24 cellular contexts compared by ENCODE assay signal in the genomic region with DNA sequence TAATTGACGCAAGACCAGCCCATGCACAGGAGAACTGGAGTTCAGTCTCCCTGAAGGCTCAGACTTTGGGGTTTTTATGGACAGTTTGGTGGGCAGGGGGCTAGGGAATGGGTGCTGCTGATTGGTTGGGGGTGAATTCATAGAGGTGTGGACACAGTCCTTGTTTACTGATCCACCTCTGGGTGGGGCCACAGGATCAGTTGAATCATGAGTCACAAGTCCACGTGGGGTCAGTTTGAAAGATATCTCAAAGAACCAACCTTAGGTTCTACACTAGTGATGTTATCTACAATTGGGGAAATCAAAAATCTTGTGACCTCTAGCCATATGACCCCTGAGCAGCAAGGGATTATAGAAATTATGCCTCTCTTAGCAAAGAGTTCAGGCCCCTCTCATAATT.
DNase-seq lines count a peak whose midpoint lies in the region; ATAC-seq, FAIRE-seq and TF ChIP-seq lines count a peak whose summit lies in the region.
"Had no signal": no experiment of that assay in that cellular context is flagged by ENCODE, and none has a peak within 500 bp of the region (broad histone marks: within the 10 kb centered on the region; RNA-seq: fewer than 3 reads in every experiment).

No MANE protein-coding gene starts in this region.

- ATAC-seq in mucosa of descending colon (peak; percentile 61), thoracic aorta (ENCODE audit: insufficient number of reproducible peaks, low FRiP score, low read depth) (no peak)
- ATAC-seq: GM23338, PC-3 had no signal

- H4K20me1 ChIP-seq in OCI-LY7 (ENCODE audit: insufficient read depth, low read length): no peaks in the 10 kb centered on the region

- peaks cover 71% of the 10 kb centered on the region for H3K4me1 ChIP-seq in left ventricle myocardium inferior
- no peaks in the 10 kb centered on the region for H3K4me1 ChIP-seq in mucosa of descending colon (ENCODE audit: low read depth)
- peaks cover 28 to 64% of the 10 kb centered on the region in 2 donors for H3K4me1 ChIP-seq in thoracic aorta (ENCODE audit: control insufficient read depth in 1 of 2, low read depth in 2 of 2)
- no peaks in the 10 kb centered on the region for H3K4me1 ChIP-seq in OCI-LY7 (ENCODE audit: insufficient read depth, low read length, poor library complexity, severe bottlenecking)

- no peaks in the 10 kb centered on the region for H3K9me2 ChIP-seq in OCI-LY7 (ENCODE audit: insufficient read depth, low read length)

- H3K9me3 ChIP-seq in left ventricle myocardium inferior (replicated peaks): peaks cover 6% of the 10 kb centered on the region
- no peaks in the 10 kb centered on the region for H3K9me3 ChIP-seq in mucosa of descending colon
- H3K9me3 ChIP-seq in thoracic aorta: no peaks in the 10 kb centered on the region
- no peaks in the 10 kb centered on the region for H3K9me3 ChIP-seq in OCI-LY7 (ENCODE audit: low read length)
- H3K9me3 ChIP-seq: MG63 had no signal

- H3K27me3 ChIP-seq in left ventricle myocardium inferior (ENCODE audit: low read depth): no peaks in the 10 kb centered on the region
- H3K27me3 ChIP-seq in thoracic aorta (replicated peaks; ENCODE audit: insufficient read depth): no peaks in the 10 kb centered on the region
- H3K27me3 ChIP-seq: MG63 had no signal

- no peaks in the 10 kb centered on the region for H3K36me3 ChIP-seq in left ventricle myocardium inferior
- no peaks in the 10 kb centered on the region for H3K36me3 ChIP-seq in mucosa of descending colon (ENCODE audit: low read depth)
- no peaks in the 10 kb centered on the region for H3K36me3 ChIP-seq in thoracic aorta
- H3K36me3 ChIP-seq in OCI-LY7 (ENCODE audit: insufficient read depth, low read length): no peaks in the 10 kb centered on the region
- H3K36me3 ChIP-seq: HAP-1, MG63 had no signal

- H2AFZ ChIP-seq in OCI-LY7 (ENCODE audit: low read length): no peak overlapping the region
- H2AFZ ChIP-seq: GM23338 had no signal

- FAIRE-seq in HTR-8/SVneo (lab: Jason Lieb, UNC): no peak
- FAIRE-seq: GM18507 had no signal

- H3K4me2 ChIP-seq in OCI-LY7 (ENCODE audit: low read length): no peak overlapping the region
- H3K4me2 ChIP-seq: GM23338 had no signal

- H3K27ac ChIP-seq in left ventricle myocardium inferior (replicated peaks) (peak overlapping the region; percentile 93), thoracic aorta (peak overlapping the region; percentile 79 to 84), OCI-LY7 (ENCODE audit: low read depth, low read length, poor library complexity, severe bottlenecking) (no peak overlapping the region)

- H3K79me2 ChIP-seq in OCI-LY7 (ENCODE audit: insufficient read depth, low read depth, low read length): no peaks in the 10 kb centered on the region

- TF ChIP-seq CTCF in left ventricle myocardium inferior (IDR thresholded peaks at IDR 0.05; ENCODE audit: borderline replicate concordance): no peak
- TF ChIP-seq CTCF in epithelial cell of esophagus (IDR thresholded peaks at IDR 0.05; ENCODE audit: insufficient read depth, low read depth, low read length, missing control alignments): no peak
- no peak for TF ChIP-seq CTCF in mucosa of descending colon (IDR thresholded peaks at IDR 0.05)
- TF ChIP-seq CTCF in thoracic aorta (IDR thresholded peaks at IDR 0.05): no peak
- TF ChIP-seq CTCF in OCI-LY7 (conservative IDR thresholded peaks at IDR 0.05; ENCODE audit: low read length): no peak

- DNase-seq in left ventricle myocardium inferior: no peak
- DNase-seq in cardiac septum (ENCODE audit: low spot score): no peak
- DNase-seq in epithelial cell of esophagus (ENCODE audit: low read depth): peak; percentile 24
- DNase-seq in mucosa of descending colon: no peak
- no peak for DNase-seq in thoracic aorta (ENCODE audit: low spot score)
- DNase-seq in HTR-8/SVneo (ENCODE audit: insufficient read length, low spot score): no peak
- DNase-seq in OCI-LY7 (ENCODE audit: low spot score): no peak
- no peak for DNase-seq in NCI-H146 (lab: John Stamatoyannopoulos, UW)
- DNase-seq: Calu3, DND-41, HFFc6, IMR-90, KG1, MG63, NCI-H1105 treated with DMSO at 0.1 percent for 48 hours, NCI-H2029, NCI-H446, NCI-H524 treated with DMSO at 0.1 percent for 48 hours, NCI-H774, PC-3, SHP77 had no signal

- POLR2A ChIA-PET in OCI-LY7 (lab: Charles Lee): interaction anchor here (0.7 kb wide), 1 partner anchor 26 kb away, joined by 4 read pairs; no protein-coding TSS in a partner anchor

- CTCF ChIA-PET in OCI-LY7 (lab: Charles Lee; ENCODE audit: unreplicated experiment): no interaction called here

- H3K4me3 ChIP-seq in left ventricle myocardium inferior (no peak overlapping the region), epithelial cell of esophagus (ENCODE audit: low read length) (no peak overlapping the region), mucosa of descending colon (no peak overlapping the region), thoracic aorta (no peak overlapping the region), OCI-LY7 (ENCODE audit: low read depth, low read length, poor library complexity, severe bottlenecking) (no peak overlapping the region)
- H3K4me3 ChIP-seq: GM23338, HAP-1, MG63 had no signal

- BruUV-seq in OCI-LY7 (replicated peaks; lab: Mats Ljungman, UMichigan): no TSS peak

- intact Hi-C loops in left ventricle myocardium inferior (cut with micrococcal nuclease) (loop anchor here (10.0 kb wide), 1 partner anchor 112 kb away; no protein-coding TSS in a partner anchor), cardiac septum (cut with DNase I) (loop anchor here (5.0 kb wide), 2 partner anchors 179 to 199 kb away; no protein-coding TSS in a partner anchor), mucosa of descending colon (cut with DNase I, micrococcal nuclease) (no loop called here), OCI-LY7 (cut with micrococcal nuclease; ENCODE audit: unreplicated experiment) (no loop called here)

Comparison
In these comparisons a context has a peak if more than half of its experiments do, and no peak if none do; other contexts are left out.
1. intact Hi-C loops: an anchor here in left ventricle myocardium inferior (10.0 kb wide) and cardiac septum (5.0 kb wide); none called in mucosa of descending colon and OCI-LY7.